In the genomic region with DNA sequence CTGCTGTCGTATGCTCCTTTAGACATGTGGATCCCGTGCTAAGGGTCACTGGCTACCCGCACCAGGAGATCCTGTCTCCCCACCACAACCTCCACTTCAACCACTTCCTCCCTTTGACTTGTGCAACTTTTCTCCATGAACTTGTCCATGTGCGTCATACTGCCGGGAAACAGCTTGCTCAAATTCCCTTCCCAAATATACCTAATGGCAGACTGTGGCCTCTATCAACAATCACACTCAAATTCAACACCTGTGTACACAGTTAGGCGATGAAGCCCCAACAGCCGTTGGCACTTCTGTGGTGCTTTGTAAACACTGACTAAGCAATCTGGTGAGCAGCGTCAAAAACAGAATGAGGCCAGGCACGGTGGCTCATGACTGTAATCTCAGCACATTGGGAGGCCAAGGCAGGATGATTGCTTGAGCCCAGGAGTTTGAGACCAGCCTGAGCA, we compare ENCODE assay signal across 12 cellular contexts. TPM values are rescaled to one million over a fixed set of nuclear protein-coding genes. Genes with fewer than 3 reads are reported as not detected.
DNase-seq lines count a peak whose midpoint lies in the region; ATAC-seq, FAIRE-seq and TF ChIP-seq lines count a peak whose summit lies in the region.
"Had no signal": no experiment of that assay in that cellular context is flagged by ENCODE, and none has a peak within 500 bp of the region (broad histone marks: within the 10 kb centered on the region; RNA-seq: fewer than 3 reads in every experiment).

No MANE protein-coding gene starts in this region.

- H3K4me1 ChIP-seq in mucosa of descending colon (ENCODE audit: low read depth): no peaks in the 10 kb centered on the region

- H3K9me3 ChIP-seq in mucosa of descending colon: no peaks in the 10 kb centered on the region
- H3K9me3 ChIP-seq: tibial nerve had no signal

- no peak for DNase-seq in GM19239 (ENCODE audit: insufficient read length, low spot score)
- DNase-seq in NCI-H1105 treated with DMSO at 0.1 percent for 48 hours (lab: John Stamatoyannopoulos, UW): peak; percentile 47
- peak; percentile 43 for DNase-seq in SW480 (ENCODE audit: low spot score)
- peak in 2 of 3 donors; percentile 9 to 24 for DNase-seq in mucosa of descending colon
- no peak for DNase-seq in cortex of kidney (lab: John Stamatoyannopoulos, UW)
- DNase-seq in GOT3 (lab: John Stamatoyannopoulos, UW): no peak
- DNase-seq in GM19238 (ENCODE audit: insufficient read length, low spot score): no peak
- DNase-seq in anterior cingulate cortex (lab: John Stamatoyannopoulos, UW): no peak
- DNase-seq: activated CD4-positive, alpha-beta T cell treated with anti-CD3 and anti-CD28 coated beads, Interleukin-2, amount 10 ng/mL, durations not matched to agents 24 days and 14 days; NCI-H2227 treated with DMSO at 0.1 percent for 48 hours had no signal

- peak; percentile 91 for ATAC-seq in mucosa of descending colon

- TF ChIP-seq CTCF in mucosa of descending colon (IDR thresholded peaks at IDR 0.05): no peak

- peak; percentile 63 for FAIRE-seq in GM19239 (lab: Jason Lieb, UNC)

- H3K4me3 ChIP-seq in mucosa of descending colon: no peak overlapping the region
- H3K4me3 ChIP-seq: smooth muscle cell, tibial nerve had no signal

- intact Hi-C loops in mucosa of descending colon (cut with DNase I, micrococcal nuclease): no loop called here

- no peaks in the 10 kb centered on the region for H3K36me3 ChIP-seq in mucosa of descending colon (ENCODE audit: low read depth)
- H3K36me3 ChIP-seq: tibial nerve had no signal

RNA-seq across cellular contexts. Expression of a gene that starts 49.5 kb away (rescaled TPM):
- total RNA-seq in mucosa of descending colon: 10 to 100 TPM; 12.3 to 48.0 (median 15.6) TPM

Comparison
In these comparisons a context has a peak if more than half of its experiments do, and no peak if none do; other contexts are left out.
1. DNase-seq: peak in NCI-H1105 treated with DMSO at 0.1 percent for 48 hours (single experiment), SW480 (single experiment) and mucosa of descending colon (2 of 3); none in GM19239 (single experiment), cortex of kidney (single experiment), GOT3 (single experiment), GM19238 (single experiment) and anterior cingulate cortex (0 of 58).